Comparison of ENCODE assay signal across 38 cellular contexts in the genomic region with DNA sequence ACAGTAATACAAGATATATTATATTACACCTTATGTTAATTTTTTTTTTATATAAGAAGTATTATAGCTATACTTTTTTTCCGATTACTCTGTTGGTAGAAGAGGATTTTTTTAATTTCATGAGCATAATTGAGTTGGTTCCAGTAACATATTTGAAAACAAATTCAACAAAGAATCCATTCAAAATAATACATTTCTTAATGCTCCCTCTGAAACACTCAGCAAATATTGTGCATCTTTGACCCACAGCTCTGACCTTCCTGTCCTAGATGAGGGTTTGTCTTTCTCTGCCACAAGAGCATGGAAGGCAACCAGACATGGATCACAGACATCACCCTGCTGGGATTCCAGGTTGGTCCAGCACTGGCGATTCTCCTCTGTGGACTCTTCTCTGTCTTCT. TPM values are rescaled to one million over a fixed set of nuclear protein-coding genes. Genes with fewer than 3 reads are reported as not detected.
"Had no signal": no experiment of that assay in that cellular context is flagged by ENCODE, and none has a peak within 500 bp of the region (broad histone marks: within the 10 kb centered on the region; RNA-seq: fewer than 3 reads in every experiment).

A gene with protein sequence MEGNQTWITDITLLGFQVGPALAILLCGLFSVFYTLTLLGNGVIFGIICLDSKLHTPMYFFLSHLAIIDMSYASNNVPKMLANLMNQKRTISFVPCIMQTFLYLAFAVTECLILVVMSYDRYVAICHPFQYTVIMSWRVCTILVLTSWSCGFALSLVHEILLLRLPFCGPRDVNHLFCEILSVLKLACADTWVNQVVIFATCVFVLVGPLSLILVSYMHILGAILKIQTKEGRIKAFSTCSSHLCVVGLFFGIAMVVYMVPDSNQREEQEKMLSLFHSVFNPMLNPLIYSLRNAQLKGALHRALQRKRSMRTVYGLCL (plus strand): TSS at position 301 of the 400 bp plus-strand sequence. CDS start 0 bp downstream, at position 301.

- H3K9ac ChIP-seq: KMS-11 had no signal

- H3K9me3 ChIP-seq: MG63 had no signal

- H3K4me2 ChIP-seq: KMS-11 had no signal

- DNase-seq: Karpas-422, Kasumi-1, MM.1S, MV-4-11, NCI-H1048, NCI-H1092, NCI-H1092 treated with DMSO at 0.1 percent for 48 hours, NCI-H1105, NCI-H1105 treated with DMSO at 0.1 percent for 48 hours, NCI-H1417, NCI-H1417 treated with DMSO at 0.1 percent for 48 hours, NCI-H1436, NCI-H1436 treated with DMSO at 0.1 percent for 48 hours, NCI-H146, NCI-H1694, NCI-H1694 treated with DMSO at 0.1 percent for 48 hours, NCI-H187, NCI-H187 treated with DMSO at 0.1 percent for 48 hours, NCI-H1930, NCI-H2029, NCI-H2029 treated with DMSO at 0.1 percent for 48 hours, NCI-H2081, NCI-H2081 treated with DMSO at 0.1 percent for 48 hours, NCI-H2107, NCI-H2171, NCI-H2171 treated with DMSO at 0.1 percent for 48 hours, NCI-H2227 treated with DMSO at 0.1 percent for 48 hours, NCI-H226, NCI-H345, NCI-H446, NCI-H446 treated with DMSO at 0.1 percent for 48 hours, NCI-H510A had no signal

- H3K4me3 ChIP-seq: MG63 had no signal

- H3K36me3 ChIP-seq: MG63 had no signal

- H3K27me3 ChIP-seq: MG63 had no signal

- H3K27ac ChIP-seq: KMS-11 had no signal

RNA-seq across cellular contexts. Expression of the gene that starts here (rescaled TPM):
- total RNA-seq: LHCN-M2, M059J, MCF 10A, NCI-H460 had no signal
